1 cellular context compared by ENCODE assay signal in genomic region chr6:143060806-143061596, GRCh38.
TF ChIP-seq lines count a peak whose summit lies in the region.

AIG1 (plus strand) TSS chr6:143060889; CDS start chr6:143060926, 37 bp downstream.

TF ChIP-seq in K562, 482 proteins besides CTCF, POLR2A, EP300 and RAD21 (continued from another document and continues in another):
- TF ChIP-seq RAD51 (IDR thresholded peaks at IDR 0.05; ENCODE audit: borderline replicate concordance, low read depth) = no peak
- TF ChIP-seq CBFA2T3 (IDR thresholded peaks at IDR 0.05) = no peak
- no peak for TF ChIP-seq CLOCK (CRISPR knock-in tag; IDR thresholded peaks at IDR 0.05; ENCODE audit: borderline replicate concordance)
- TF ChIP-seq PHTF2 (CRISPR knock-in tag; IDR thresholded peaks at IDR 0.05) = no peak
- 0 out of 2 replicates have a peak, but pooled peaks have one; percentile 7 for TF ChIP-seq HOMEZ (CRISPR knock-in tag; IDR thresholded peaks at IDR 0.05)
- TF ChIP-seq SRSF3 (IDR thresholded peaks at IDR 0.05; ENCODE audit: insufficient read depth, low read length) = no peak
- no peak for TF ChIP-seq ZNF143 (CRISPR knock-in tag; IDR thresholded peaks at IDR 0.05)
- no peak for TF ChIP-seq TARDBP (IDR thresholded peaks at IDR 0.05)
- no peak for TF ChIP-seq TCF7L2 (IDR thresholded peaks at IDR 0.05; ENCODE audit: low read depth, low read length)
- TF ChIP-seq ZBTB33 (CRISPR knock-in tag; IDR thresholded peaks at IDR 0.05) = peak; percentile 53; the same call in 1 of the 2 replicates
- no peak for TF ChIP-seq SRSF7 (optimal IDR thresholded peaks at IDR 0.05; ENCODE audit: low read depth, low read length)
- 0 out of 2 replicates have a peak, but pooled peaks have one; percentile 24 for TF ChIP-seq NFIC (IDR thresholded peaks at IDR 0.05)
- no peak for TF ChIP-seq FOXO4 (CRISPR knock-in tag; IDR thresholded peaks at IDR 0.05)
- no peak for TF ChIP-seq CC2D1A (IDR thresholded peaks at IDR 0.05)
- peak; percentile 72 for TF ChIP-seq MGA (IDR thresholded peaks at IDR 0.05)
- TF ChIP-seq FOXA1 (IDR thresholded peaks at IDR 0.05; ENCODE audit: borderline replicate concordance) = no peak
- TF ChIP-seq MECOM (CRISPR knock-in tag; IDR thresholded peaks at IDR 0.05) = no peak
- TF ChIP-seq HNRNPK (IDR thresholded peaks at IDR 0.05; ENCODE audit: low read depth, low read length, poor library complexity, severe bottlenecking) = no peak
- no peak for TF ChIP-seq ZNF184 (CRISPR knock-in tag; IDR thresholded peaks at IDR 0.05)
- TF ChIP-seq DNMT1 (IDR thresholded peaks at IDR 0.05) = no peak
- no peak for TF ChIP-seq RB1 (IDR thresholded peaks at IDR 0.05; ENCODE audit: low read depth)
- no peak for TF ChIP-seq PTTG1 (tag; IDR thresholded peaks at IDR 0.05; ENCODE audit: low read depth)
- no peak; the same call in none of the 2 replicates for TF ChIP-seq CXXC5 (CRISPR knock-in tag; IDR thresholded peaks at IDR 0.05)
- TF ChIP-seq ATF7 (IDR thresholded peaks at IDR 0.05) = no peak
- no peak for TF ChIP-seq RBM22 (IDR thresholded peaks at IDR 0.05; ENCODE audit: low read depth, low read length, poor library complexity, severe bottlenecking)
- TF ChIP-seq SRSF9 (IDR thresholded peaks at IDR 0.05; ENCODE audit: borderline replicate concordance, low read depth, low read length) = no peak
- TF ChIP-seq HMGN3 (IDR thresholded peaks at IDR 0.05; ENCODE audit: borderline replicate concordance, extremely low read depth, insufficient read length, low read depth, low read length) = no peak
- no peak for TF ChIP-seq ZNF592 (IDR thresholded peaks at IDR 0.05)
